In the genomic region with DNA sequence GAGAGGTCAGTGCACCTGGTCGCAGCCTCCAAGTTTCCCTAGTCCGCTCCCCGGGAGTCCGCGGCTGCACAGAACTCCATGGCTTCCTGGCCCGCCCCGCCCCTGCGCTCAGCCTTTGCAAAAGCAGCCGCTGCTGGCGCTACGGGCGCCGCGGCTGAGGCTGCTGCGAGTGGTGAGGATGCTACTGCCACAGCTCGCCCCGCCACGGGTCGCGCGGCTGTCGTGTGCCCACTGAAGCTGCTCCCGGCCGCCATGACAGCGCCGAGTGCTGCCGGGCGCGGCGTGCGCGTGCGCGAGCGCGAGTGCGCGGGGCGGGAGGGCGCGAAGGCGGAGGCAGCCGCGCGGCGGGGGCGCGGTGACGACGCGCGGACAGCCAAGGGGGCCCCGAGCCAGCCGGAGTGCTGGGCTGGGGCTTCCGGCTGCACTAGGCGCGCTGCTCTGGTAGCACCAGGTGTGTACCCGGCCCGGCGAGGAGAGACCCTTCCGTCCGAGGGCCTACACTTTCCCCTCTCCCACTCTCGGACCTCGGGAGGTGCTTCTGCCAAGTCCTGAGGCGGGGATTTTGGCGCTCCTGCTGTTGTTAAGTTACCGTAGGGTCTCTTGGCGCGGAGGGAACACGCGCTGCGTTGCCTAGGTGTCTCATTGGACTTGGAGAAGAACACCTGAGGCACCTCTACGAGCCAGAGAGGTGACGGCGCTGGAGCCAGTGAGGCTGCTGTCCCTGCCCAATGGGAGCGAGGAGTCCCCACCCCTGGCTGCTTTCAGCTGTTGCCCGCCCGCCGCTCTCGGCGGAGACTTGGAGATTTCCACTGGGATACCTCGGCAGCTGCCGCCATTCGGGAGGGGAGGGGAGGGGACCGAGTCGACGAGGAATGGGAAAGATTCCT, we compare ENCODE assay signal across 1 cellular context.
TF ChIP-seq lines count a peak whose summit lies in the region.

No MANE protein-coding gene starts in this region.

TF ChIP-seq in WTC11, 78 proteins besides CTCF, POLR2A, EP300 and RAD21 (continued from another document and continues in another):
- TF ChIP-seq, protein P1, sequence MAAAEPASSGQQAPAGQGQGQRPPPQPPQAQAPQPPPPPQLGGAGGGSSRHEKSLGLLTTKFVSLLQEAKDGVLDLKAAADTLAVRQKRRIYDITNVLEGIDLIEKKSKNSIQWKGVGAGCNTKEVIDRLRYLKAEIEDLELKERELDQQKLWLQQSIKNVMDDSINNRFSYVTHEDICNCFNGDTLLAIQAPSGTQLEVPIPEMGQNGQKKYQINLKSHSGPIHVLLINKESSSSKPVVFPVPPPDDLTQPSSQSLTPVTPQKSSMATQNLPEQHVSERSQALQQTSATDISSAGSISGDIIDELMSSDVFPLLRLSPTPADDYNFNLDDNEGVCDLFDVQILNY (CRISPR knock-in tag; IDR thresholded peaks at IDR 0.05), result peak; percentile 88; the same call in 1 of the 2 replicates
- TF ChIP-seq MYBL2 (CRISPR knock-in tag; IDR thresholded peaks at IDR 0.05), result no peak
- TF ChIP-seq, protein P2, sequence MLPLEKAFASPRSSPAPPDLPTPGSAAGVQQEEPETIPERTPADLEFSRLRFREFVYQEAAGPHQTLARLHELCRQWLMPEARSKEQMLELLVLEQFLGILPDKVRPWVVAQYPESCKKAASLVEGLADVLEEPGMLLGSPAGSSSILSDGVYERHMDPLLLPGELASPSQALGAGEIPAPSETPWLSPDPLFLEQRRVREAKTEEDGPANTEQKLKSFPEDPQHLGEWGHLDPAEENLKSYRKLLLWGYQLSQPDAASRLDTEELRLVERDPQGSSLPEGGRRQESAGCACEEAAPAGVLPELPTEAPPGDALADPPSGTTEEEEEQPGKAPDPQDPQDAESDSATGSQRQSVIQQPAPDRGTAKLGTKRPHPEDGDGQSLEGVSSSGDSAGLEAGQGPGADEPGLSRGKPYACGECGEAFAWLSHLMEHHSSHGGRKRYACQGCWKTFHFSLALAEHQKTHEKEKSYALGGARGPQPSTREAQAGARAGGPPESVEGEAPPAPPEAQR (CRISPR knock-in tag; IDR thresholded peaks at IDR 0.05), result 0 out of 2 replicates have a peak, but pooled peaks have one; percentile 20
- TF ChIP-seq, protein P3, sequence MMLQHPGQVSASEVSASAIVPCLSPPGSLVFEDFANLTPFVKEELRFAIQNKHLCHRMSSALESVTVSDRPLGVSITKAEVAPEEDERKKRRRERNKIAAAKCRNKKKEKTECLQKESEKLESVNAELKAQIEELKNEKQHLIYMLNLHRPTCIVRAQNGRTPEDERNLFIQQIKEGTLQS (CRISPR knock-in tag; conservative IDR thresholded peaks at IDR 0.05), result no peak
- no peak for TF ChIP-seq MXD4 (CRISPR knock-in tag; IDR thresholded peaks at IDR 0.05; ENCODE audit: borderline replicate concordance)
- TF ChIP-seq, protein P4, sequence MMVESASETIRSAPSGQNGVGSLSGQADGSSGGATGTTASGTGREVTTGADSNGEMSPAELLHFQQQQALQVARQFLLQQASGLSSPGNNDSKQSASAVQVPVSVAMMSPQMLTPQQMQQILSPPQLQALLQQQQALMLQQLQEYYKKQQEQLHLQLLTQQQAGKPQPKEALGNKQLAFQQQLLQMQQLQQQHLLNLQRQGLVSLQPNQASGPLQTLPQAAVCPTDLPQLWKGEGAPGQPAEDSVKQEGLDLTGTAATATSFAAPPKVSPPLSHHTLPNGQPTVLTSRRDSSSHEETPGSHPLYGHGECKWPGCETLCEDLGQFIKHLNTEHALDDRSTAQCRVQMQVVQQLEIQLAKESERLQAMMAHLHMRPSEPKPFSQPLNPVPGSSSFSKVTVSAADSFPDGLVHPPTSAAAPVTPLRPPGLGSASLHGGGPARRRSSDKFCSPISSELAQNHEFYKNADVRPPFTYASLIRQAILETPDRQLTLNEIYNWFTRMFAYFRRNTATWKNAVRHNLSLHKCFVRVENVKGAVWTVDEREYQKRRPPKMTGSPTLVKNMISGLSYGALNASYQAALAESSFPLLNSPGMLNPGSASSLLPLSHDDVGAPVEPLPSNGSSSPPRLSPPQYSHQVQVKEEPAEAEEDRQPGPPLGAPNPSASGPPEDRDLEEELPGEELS (CRISPR knock-in tag; IDR thresholded peaks at IDR 0.05), result peak; percentile 93
- TF ChIP-seq, protein P5, sequence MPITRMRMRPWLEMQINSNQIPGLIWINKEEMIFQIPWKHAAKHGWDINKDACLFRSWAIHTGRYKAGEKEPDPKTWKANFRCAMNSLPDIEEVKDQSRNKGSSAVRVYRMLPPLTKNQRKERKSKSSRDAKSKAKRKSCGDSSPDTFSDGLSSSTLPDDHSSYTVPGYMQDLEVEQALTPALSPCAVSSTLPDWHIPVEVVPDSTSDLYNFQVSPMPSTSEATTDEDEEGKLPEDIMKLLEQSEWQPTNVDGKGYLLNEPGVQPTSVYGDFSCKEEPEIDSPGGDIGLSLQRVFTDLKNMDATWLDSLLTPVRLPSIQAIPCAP (CRISPR knock-in tag; IDR thresholded peaks at IDR 0.05), result 0 out of 2 replicates have a peak, but pooled peaks have one; percentile 20
- TF ChIP-seq, protein P6, sequence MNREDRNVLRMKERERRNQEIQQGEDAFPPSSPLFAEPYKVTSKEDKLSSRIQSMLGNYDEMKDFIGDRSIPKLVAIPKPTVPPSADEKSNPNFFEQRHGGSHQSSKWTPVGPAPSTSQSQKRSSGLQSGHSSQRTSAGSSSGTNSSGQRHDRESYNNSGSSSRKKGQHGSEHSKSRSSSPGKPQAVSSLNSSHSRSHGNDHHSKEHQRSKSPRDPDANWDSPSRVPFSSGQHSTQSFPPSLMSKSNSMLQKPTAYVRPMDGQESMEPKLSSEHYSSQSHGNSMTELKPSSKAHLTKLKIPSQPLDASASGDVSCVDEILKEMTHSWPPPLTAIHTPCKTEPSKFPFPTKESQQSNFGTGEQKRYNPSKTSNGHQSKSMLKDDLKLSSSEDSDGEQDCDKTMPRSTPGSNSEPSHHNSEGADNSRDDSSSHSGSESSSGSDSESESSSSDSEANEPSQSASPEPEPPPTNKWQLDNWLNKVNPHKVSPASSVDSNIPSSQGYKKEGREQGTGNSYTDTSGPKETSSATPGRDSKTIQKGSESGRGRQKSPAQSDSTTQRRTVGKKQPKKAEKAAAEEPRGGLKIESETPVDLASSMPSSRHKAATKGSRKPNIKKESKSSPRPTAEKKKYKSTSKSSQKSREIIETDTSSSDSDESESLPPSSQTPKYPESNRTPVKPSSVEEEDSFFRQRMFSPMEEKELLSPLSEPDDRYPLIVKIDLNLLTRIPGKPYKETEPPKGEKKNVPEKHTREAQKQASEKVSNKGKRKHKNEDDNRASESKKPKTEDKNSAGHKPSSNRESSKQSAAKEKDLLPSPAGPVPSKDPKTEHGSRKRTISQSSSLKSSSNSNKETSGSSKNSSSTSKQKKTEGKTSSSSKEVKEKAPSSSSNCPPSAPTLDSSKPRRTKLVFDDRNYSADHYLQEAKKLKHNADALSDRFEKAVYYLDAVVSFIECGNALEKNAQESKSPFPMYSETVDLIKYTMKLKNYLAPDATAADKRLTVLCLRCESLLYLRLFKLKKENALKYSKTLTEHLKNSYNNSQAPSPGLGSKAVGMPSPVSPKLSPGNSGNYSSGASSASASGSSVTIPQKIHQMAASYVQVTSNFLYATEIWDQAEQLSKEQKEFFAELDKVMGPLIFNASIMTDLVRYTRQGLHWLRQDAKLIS (CRISPR knock-in tag; IDR thresholded peaks at IDR 0.05; ENCODE audit: borderline replicate concordance), result no peak; the same call in 1 of the 2 replicates
- peak; percentile 82; the same call in 1 of the 2 replicates for TF ChIP-seq FOXK1 (CRISPR knock-in tag; IDR thresholded peaks at IDR 0.05)
- TF ChIP-seq, protein P7, sequence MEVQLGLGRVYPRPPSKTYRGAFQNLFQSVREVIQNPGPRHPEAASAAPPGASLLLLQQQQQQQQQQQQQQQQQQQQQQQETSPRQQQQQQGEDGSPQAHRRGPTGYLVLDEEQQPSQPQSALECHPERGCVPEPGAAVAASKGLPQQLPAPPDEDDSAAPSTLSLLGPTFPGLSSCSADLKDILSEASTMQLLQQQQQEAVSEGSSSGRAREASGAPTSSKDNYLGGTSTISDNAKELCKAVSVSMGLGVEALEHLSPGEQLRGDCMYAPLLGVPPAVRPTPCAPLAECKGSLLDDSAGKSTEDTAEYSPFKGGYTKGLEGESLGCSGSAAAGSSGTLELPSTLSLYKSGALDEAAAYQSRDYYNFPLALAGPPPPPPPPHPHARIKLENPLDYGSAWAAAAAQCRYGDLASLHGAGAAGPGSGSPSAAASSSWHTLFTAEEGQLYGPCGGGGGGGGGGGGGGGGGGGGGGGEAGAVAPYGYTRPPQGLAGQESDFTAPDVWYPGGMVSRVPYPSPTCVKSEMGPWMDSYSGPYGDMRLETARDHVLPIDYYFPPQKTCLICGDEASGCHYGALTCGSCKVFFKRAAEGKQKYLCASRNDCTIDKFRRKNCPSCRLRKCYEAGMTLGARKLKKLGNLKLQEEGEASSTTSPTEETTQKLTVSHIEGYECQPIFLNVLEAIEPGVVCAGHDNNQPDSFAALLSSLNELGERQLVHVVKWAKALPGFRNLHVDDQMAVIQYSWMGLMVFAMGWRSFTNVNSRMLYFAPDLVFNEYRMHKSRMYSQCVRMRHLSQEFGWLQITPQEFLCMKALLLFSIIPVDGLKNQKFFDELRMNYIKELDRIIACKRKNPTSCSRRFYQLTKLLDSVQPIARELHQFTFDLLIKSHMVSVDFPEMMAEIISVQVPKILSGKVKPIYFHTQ (CRISPR knock-in tag; IDR thresholded peaks at IDR 0.05), result no peak
- TF ChIP-seq ZNF671 (CRISPR knock-in tag; IDR thresholded peaks at IDR 0.05), result no peak
- no peak for TF ChIP-seq SMAD4 (CRISPR knock-in tag; IDR thresholded peaks at IDR 0.05)
- peak; percentile 61; the same call in 1 of the 2 replicates for TF ChIP-seq ZNF416 (CRISPR knock-in tag; IDR thresholded peaks at IDR 0.05)
- TF ChIP-seq ZNF263 (CRISPR knock-in tag; IDR thresholded peaks at IDR 0.05; ENCODE audit: low read depth), result no peak; the same call in 1 of the 2 replicates
- TF ChIP-seq ZNF232 (CRISPR knock-in tag; IDR thresholded peaks at IDR 0.05), result no peak; the same call in none of the 2 replicates
- peak; percentile 63; the same call in 1 of the 2 replicates for TF ChIP-seq SP1 (CRISPR knock-in tag; conservative IDR thresholded peaks at IDR 0.05)
- TF ChIP-seq ETV6 (CRISPR knock-in tag; IDR thresholded peaks at IDR 0.05), result peak; percentile 94
- TF ChIP-seq TP53 (CRISPR knock-in tag; IDR thresholded peaks at IDR 0.05), result peak; percentile 70; the same call in 1 of the 2 replicates
- TF ChIP-seq, protein P8, sequence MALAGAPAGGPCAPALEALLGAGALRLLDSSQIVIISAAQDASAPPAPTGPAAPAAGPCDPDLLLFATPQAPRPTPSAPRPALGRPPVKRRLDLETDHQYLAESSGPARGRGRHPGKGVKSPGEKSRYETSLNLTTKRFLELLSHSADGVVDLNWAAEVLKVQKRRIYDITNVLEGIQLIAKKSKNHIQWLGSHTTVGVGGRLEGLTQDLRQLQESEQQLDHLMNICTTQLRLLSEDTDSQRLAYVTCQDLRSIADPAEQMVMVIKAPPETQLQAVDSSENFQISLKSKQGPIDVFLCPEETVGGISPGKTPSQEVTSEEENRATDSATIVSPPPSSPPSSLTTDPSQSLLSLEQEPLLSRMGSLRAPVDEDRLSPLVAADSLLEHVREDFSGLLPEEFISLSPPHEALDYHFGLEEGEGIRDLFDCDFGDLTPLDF (CRISPR knock-in tag; IDR thresholded peaks at IDR 0.05), result peak; percentile 26; the same call in 1 of the 2 replicates
- no peak for TF ChIP-seq ZBTB21 (CRISPR knock-in tag; IDR thresholded peaks at IDR 0.05; ENCODE audit: borderline replicate concordance)
- TF ChIP-seq SMAD3 (CRISPR knock-in tag; IDR thresholded peaks at IDR 0.05; ENCODE audit: borderline replicate concordance), result no peak; the same call in none of the 2 replicates
- peak; percentile 92 for TF ChIP-seq CREM (CRISPR knock-in tag; IDR thresholded peaks at IDR 0.05)
- TF ChIP-seq, protein P9, sequence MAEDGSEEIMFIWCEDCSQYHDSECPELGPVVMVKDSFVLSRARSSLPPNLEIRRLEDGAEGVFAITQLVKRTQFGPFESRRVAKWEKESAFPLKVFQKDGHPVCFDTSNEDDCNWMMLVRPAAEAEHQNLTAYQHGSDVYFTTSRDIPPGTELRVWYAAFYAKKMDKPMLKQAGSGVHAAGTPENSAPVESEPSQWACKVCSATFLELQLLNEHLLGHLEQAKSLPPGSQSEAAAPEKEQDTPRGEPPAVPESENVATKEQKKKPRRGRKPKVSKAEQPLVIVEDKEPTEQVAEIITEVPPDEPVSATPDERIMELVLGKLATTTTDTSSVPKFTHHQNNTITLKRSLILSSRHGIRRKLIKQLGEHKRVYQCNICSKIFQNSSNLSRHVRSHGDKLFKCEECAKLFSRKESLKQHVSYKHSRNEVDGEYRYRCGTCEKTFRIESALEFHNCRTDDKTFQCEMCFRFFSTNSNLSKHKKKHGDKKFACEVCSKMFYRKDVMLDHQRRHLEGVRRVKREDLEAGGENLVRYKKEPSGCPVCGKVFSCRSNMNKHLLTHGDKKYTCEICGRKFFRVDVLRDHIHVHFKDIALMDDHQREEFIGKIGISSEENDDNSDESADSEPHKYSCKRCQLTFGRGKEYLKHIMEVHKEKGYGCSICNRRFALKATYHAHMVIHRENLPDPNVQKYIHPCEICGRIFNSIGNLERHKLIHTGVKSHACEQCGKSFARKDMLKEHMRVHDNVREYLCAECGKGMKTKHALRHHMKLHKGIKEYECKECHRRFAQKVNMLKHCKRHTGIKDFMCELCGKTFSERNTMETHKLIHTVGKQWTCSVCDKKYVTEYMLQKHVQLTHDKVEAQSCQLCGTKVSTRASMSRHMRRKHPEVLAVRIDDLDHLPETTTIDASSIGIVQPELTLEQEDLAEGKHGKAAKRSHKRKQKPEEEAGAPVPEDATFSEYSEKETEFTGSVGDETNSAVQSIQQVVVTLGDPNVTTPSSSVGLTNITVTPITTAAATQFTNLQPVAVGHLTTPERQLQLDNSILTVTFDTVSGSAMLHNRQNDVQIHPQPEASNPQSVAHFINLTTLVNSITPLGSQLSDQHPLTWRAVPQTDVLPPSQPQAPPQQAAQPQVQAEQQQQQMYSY (CRISPR knock-in tag; IDR thresholded peaks at IDR 0.05), result peak; percentile 39; the same call in 1 of the 2 replicates
- TF ChIP-seq, protein P10, sequence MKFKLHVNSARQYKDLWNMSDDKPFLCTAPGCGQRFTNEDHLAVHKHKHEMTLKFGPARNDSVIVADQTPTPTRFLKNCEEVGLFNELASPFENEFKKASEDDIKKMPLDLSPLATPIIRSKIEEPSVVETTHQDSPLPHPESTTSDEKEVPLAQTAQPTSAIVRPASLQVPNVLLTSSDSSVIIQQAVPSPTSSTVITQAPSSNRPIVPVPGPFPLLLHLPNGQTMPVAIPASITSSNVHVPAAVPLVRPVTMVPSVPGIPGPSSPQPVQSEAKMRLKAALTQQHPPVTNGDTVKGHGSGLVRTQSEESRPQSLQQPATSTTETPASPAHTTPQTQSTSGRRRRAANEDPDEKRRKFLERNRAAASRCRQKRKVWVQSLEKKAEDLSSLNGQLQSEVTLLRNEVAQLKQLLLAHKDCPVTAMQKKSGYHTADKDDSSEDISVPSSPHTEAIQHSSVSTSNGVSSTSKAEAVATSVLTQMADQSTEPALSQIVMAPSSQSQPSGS (CRISPR knock-in tag; IDR thresholded peaks at IDR 0.05; ENCODE audit: borderline replicate concordance, low read depth), result no peak
- TF ChIP-seq, protein P11, sequence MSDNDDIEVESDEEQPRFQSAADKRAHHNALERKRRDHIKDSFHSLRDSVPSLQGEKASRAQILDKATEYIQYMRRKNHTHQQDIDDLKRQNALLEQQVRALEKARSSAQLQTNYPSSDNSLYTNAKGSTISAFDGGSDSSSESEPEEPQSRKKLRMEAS (CRISPR knock-in tag; IDR thresholded peaks at IDR 0.05), result no peak
- no peak for TF ChIP-seq FOXJ3 (CRISPR knock-in tag; IDR thresholded peaks at IDR 0.05; ENCODE audit: borderline replicate concordance)
- TF ChIP-seq CBFB (CRISPR knock-in tag; IDR thresholded peaks at IDR 0.05; ENCODE audit: low read depth), result no peak
- TF ChIP-seq PRRX2 (CRISPR knock-in tag; IDR thresholded peaks at IDR 0.05), result peak; percentile 43; the same call in 1 of the 2 replicates
- TF ChIP-seq NR1H2 (CRISPR knock-in tag; IDR thresholded peaks at IDR 0.05), result no peak
